Comparison of ENCODE assay signal across 8 cellular contexts in genomic region chr12:49189731-49190314, GRCh38. TPM values are rescaled to one million over a fixed set of nuclear protein-coding genes. Genes with fewer than 3 reads are reported as not detected.
A peak's percentile ranks its signal among the peaks of the same experiment; 100 is the strongest.
DNase-seq lines count a peak whose midpoint lies in the region; FAIRE-seq and TF ChIP-seq lines count a peak whose summit lies in the region.

No MANE protein-coding gene starts in this region.

- peaks cover 3% of the 10 kb centered on the region for H3K27me3 Mint-ChIP-seq in astrocyte (ENCODE audit: low read depth, unreplicated experiment)

- H3K4me3 ChIP-seq in A673 (ENCODE audit: low read depth, low read length, poor library complexity, severe bottlenecking): peak overlapping the region; percentile 94
- H3K4me3 ChIP-seq in HUES48 (ENCODE audit: low read depth, low read length): peak overlapping the region; percentile 88
- H3K4me3 ChIP-seq in astrocyte (ENCODE audit: insufficient read depth, low read depth, low read length): peak overlapping the region; percentile 96
- peak overlapping the region; percentile 84 to 98 for H3K4me3 ChIP-seq in muscle layer of duodenum (ENCODE audit: low read depth in 1 of 2, low read length in 2 of 2)

- intact Hi-C loops in A673 (cut with micrococcal nuclease; ENCODE audit: unreplicated experiment): loop anchor here (2.0 kb wide), 2 partner anchors 45 to 59 kb away; partner anchors contain the start of gene TUBA1B

- H3K4me2 ChIP-seq in astrocyte (ENCODE audit: low read length): peak overlapping the region; percentile 76

- no peak for TF ChIP-seq CTCF in A673 (conservative IDR thresholded peaks at IDR 0.05; ENCODE audit: low read depth, low read length)
- no peak for TF ChIP-seq CTCF in astrocyte (IDR thresholded peaks at IDR 0.05; ENCODE audit: insufficient read depth, low read depth, low read length)

- H4K20me1 ChIP-seq in astrocyte (ENCODE audit: insufficient read depth, low read length): peaks cover 38% of the 10 kb centered on the region

- H3K9ac ChIP-seq in HUES48 (ENCODE audit: low read depth, low read length) (no peak overlapping the region), astrocyte (ENCODE audit: low read length) (peak overlapping the region; percentile 99)

- no TSS peak for BruUV-seq in A673 (replicated peaks; lab: Mats Ljungman, UMichigan)

- H3K4me3 Mint-ChIP-seq in astrocyte (ENCODE audit: unreplicated experiment): peak overlapping the region; percentile 98

- H3K27ac ChIP-seq in A673 (ENCODE audit: low read depth, low read length, poor library complexity, severe bottlenecking) (no peak overlapping the region), HUES48 (ENCODE audit: low read depth, low read length) (no peak overlapping the region), astrocyte (ENCODE audit: low read depth, low read length) (peak overlapping the region; percentile 93), muscle layer of duodenum (ENCODE audit: low read length) (peak overlapping the region; percentile 94)

- peaks cover 42% of the 10 kb centered on the region for H3K79me2 ChIP-seq in astrocyte (ENCODE audit: insufficient read depth, low read length)

- H3K4me1 Mint-ChIP-seq in astrocyte (ENCODE audit: low read depth, unreplicated experiment): peaks cover 17% of the 10 kb centered on the region

- POLR2A ChIA-PET in A673 (lab: Charles Lee; ENCODE audit: low non-redundant PET): no interaction called here

- H3K9me3 ChIP-seq in A673 (ENCODE audit: low read depth, low read length, poor library complexity, severe bottlenecking) (no peaks in the 10 kb centered on the region), HUES48 (ENCODE audit: control insufficient read depth, insufficient read depth, low read length) (no peaks in the 10 kb centered on the region), astrocyte (ENCODE audit: insufficient read depth, low read depth, low read length) (no peaks in the 10 kb centered on the region), muscle layer of duodenum (ENCODE audit: control insufficient read depth in 1 of 2, low read length in 2 of 2) (no peaks in the 10 kb centered on the region)

- H3K4me1 ChIP-seq in A673 (ENCODE audit: insufficient read depth, low read length, poor library complexity, severe bottlenecking): peaks cover 21% of the 10 kb centered on the region
- H3K4me1 ChIP-seq in HUES48 (ENCODE audit: control insufficient read depth, insufficient read depth, low read length): peaks cover 7% of the 10 kb centered on the region; the same call in 1 of the 2 replicates
- H3K4me1 ChIP-seq in astrocyte (ENCODE audit: insufficient read depth, low read length): peaks cover 14% of the 10 kb centered on the region
- H3K4me1 ChIP-seq in muscle layer of duodenum (ENCODE audit: control insufficient read depth in 1 of 2, insufficient read depth in 2 of 2, low read length in 2 of 2): peaks cover 4 to 25% of the 10 kb centered on the region in 2 donors

- H3K9me3 Mint-ChIP-seq in astrocyte (ENCODE audit: unreplicated experiment): peaks cover 3% of the 10 kb centered on the region

- CTCF ChIA-PET in A673 (lab: Charles Lee): interaction anchor here (0.5 kb wide), 2 partner anchors 103 to 333 kb away, joined by 3 read pairs; no protein-coding TSS in a partner anchor

- DNase-seq in A673 (ENCODE audit: low spot score): no peak
- no peak for DNase-seq in astrocyte (ENCODE audit: low read depth)
- no peak for DNase-seq in frontal cortex (ENCODE audit: low spot score in 2 of 2)
- no peak for DNase-seq in NCI-H146 (lab: John Stamatoyannopoulos, UW)
- no peak for DNase-seq in NCI-H774 (lab: John Stamatoyannopoulos, UW)
- DNase-seq in Ammon's horn (ENCODE audit: low spot score): no peak

- H3K36me3 ChIP-seq in A673 (ENCODE audit: insufficient read depth, low read length, poor library complexity, severe bottlenecking) (peaks cover 14% of the 10 kb centered on the region), HUES48 (ENCODE audit: control insufficient read depth, insufficient read depth, low read length) (peaks cover 19% of the 10 kb centered on the region), astrocyte (ENCODE audit: insufficient read depth, low read length) (peaks cover 10% of the 10 kb centered on the region), muscle layer of duodenum (ENCODE audit: control insufficient read depth in 1 of 2, insufficient read depth in 2 of 2, low read length in 2 of 2) (peaks cover 10 to 25% of the 10 kb centered on the region in 2 donors)

- no peak for FAIRE-seq in astrocyte (lab: Jason Lieb, UNC)
- no peak for FAIRE-seq in frontal cortex (lab: Jason Lieb, UNC)

- H3K27me3 ChIP-seq in A673 (replicated peaks; ENCODE audit: insufficient read depth, low read depth, low read length, poor library complexity) (no peaks in the 10 kb centered on the region), HUES48 (ENCODE audit: control insufficient read depth, insufficient read depth, low read length) (no peaks in the 10 kb centered on the region), astrocyte (ENCODE audit: insufficient read depth, low read length) (no peaks in the 10 kb centered on the region), muscle layer of duodenum (ENCODE audit: low read depth, low read length) (no peaks in the 10 kb centered on the region)

- peak overlapping the region; percentile 50 for H2AFZ ChIP-seq in astrocyte (ENCODE audit: low read depth, low read length)

- peak overlapping the region; percentile 77 for H3K27ac Mint-ChIP-seq in astrocyte (ENCODE audit: unreplicated experiment)

- peaks cover 12% of the 10 kb centered on the region for H3K36me3 Mint-ChIP-seq in astrocyte (ENCODE audit: low read depth, unreplicated experiment)

RNA-seq across cellular contexts. Expression of gene TUBA1A, which starts 0.9 kb away (rescaled TPM):
- 421 and 504 TPM in 2 replicates for total RNA-seq in A673 (2021)
- 772 and 932 TPM in 2 replicates for total RNA-seq in astrocyte
- 15,800 TPM for total RNA-seq in frontal cortex

RNA-seq across cellular contexts. Expression of gene TUBA1B, which starts 58.6 kb away (rescaled TPM):
- total RNA-seq in A673 (2021) (3,473 and 3,645 TPM in 2 replicates), astrocyte (811 and 939 TPM in 2 replicates), frontal cortex (1,528 TPM)

Comparison
In these comparisons a context has a peak if more than half of its experiments do, and no peak if none do; other contexts are left out.
1. H3K27ac ChIP-seq: peak in astrocyte (single experiment) and muscle layer of duodenum (single experiment); none in A673 (single experiment) and HUES48 (single experiment).
2. RNA of gene TUBA1A, which starts 0.9 kb away (total RNA-seq): 15,800 TPM in frontal cortex (single experiment); 772 to 932 TPM in astrocyte and 421 to 504 TPM in A673; every median in the first group is over 10 times any median in the second.
3. Peak in every context shown above with its lines, with median percentiles within 50 percentile points of each other: H3K4me3 ChIP-seq.